ENCODE assay signal across 8 cellular contexts in the genomic region with DNA sequence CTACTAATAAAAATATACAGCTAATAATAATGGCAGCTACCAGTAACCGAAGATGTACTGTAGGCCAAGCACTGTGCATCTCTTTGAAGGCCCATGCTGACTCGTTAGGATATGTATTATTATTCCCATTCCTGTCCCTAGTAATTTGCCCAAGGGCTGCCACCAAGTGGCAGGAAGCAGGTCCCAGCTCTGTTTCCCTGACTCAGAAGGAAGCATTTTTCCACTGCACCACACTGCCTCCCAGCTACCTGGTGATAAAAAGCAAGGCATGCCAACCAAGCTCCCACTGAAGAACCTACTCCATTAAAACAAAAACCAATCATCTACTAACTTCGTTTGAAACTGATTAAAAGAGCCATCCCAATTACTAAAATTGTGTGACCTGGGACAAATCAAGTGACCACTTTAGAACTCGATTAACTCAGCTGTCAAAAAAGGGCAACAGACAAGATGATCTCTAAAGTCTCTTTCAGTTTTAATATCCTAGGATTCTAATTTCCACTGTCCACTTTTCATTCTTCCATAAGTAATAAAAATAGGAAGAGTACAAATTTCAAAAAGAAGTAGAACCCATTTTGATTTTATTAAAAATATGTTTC. TPM values are rescaled to one million over a fixed set of nuclear protein-coding genes. Genes with fewer than 3 reads are reported as not detected.
DNase-seq lines count a peak whose midpoint lies in the region; ATAC-seq and TF ChIP-seq lines count a peak whose summit lies in the region.

No MANE protein-coding gene starts in this region.

- H3K36me3 Mint-ChIP-seq in T-helper 2 cell treated with Interferon-gamma antibody and Interleukin-4, amounts not matched to agents 5 μg/mL and 100 μg/mL, for 36 hours (ENCODE audit: low read depth), result no peaks in the 10 kb centered on the region

- no peak for TF ChIP-seq POLR2A in breast epithelium (IDR thresholded peaks at IDR 0.05)

- no peak overlapping the region for H3K27ac ChIP-seq in AG04450 (ENCODE audit: low read depth, low read length)
- no peak overlapping the region for H3K27ac ChIP-seq in breast epithelium

- H3K36me3 ChIP-seq in HAP-1 (replicated peaks) (no peaks in the 10 kb centered on the region), breast epithelium (no peaks in the 10 kb centered on the region)

- CTCF ChIA-PET in AG04450 (lab: Charles Lee), result interaction anchor here (0.6 to 1.9 kb wide), 14 partner anchors 10 to 349 kb away, joined by 3 to 48 read pairs (median 4); a partner anchor contains a TSS

- no peak for ATAC-seq in GM19324 (IDR thresholded peaks at IDR 0.05; ENCODE audit: low FRiP score, unreplicated experiment)

- intact Hi-C loops in breast epithelium (cut with DNase I; ENCODE audit: low total_unique reads), result no loop called here

- H3K4me1 ChIP-seq in HAP-1 (peaks cover 2% of the 10 kb centered on the region), breast epithelium (no peaks in the 10 kb centered on the region)

- H3K4me3 ChIP-seq in AG04450 (ENCODE audit: low read depth, low read length), result no peak overlapping the region
- no peak overlapping the region for H3K4me3 ChIP-seq in HAP-1
- H3K4me3 ChIP-seq in breast epithelium, result no peak overlapping the region

- H3K9me3 ChIP-seq in AG04450 (ENCODE audit: control insufficient read depth, insufficient read depth, low read length) (no peaks in the 10 kb centered on the region), HAP-1 (no peaks in the 10 kb centered on the region), breast epithelium (no peaks in the 10 kb centered on the region)

- H3K27me3 Mint-ChIP-seq in T-helper 2 cell treated with Interferon-gamma antibody and Interleukin-4, amounts not matched to agents 5 μg/mL and 100 μg/mL, for 36 hours (ENCODE audit: low read depth), result peaks cover 18% of the 10 kb centered on the region

- no peaks in the 10 kb centered on the region for H3K9me3 Mint-ChIP-seq in T-helper 2 cell treated with Interferon-gamma antibody and Interleukin-4, amounts not matched to agents 5 μg/mL and 100 μg/mL, for 36 hours

- no peak overlapping the region for H3K4me3 Mint-ChIP-seq in T-helper 2 cell treated with Interferon-gamma antibody and Interleukin-4, amounts not matched to agents 5 μg/mL and 100 μg/mL, for 36 hours

- H3K4me1 Mint-ChIP-seq in T-helper 2 cell treated with Interferon-gamma antibody and Interleukin-4, amounts not matched to agents 5 μg/mL and 100 μg/mL, for 36 hours (ENCODE audit: low read depth), result no peaks in the 10 kb centered on the region

- H3K27ac Mint-ChIP-seq in T-helper 2 cell treated with Interferon-gamma antibody and Interleukin-4, amounts not matched to agents 5 μg/mL and 100 μg/mL, for 36 hours, result no peak overlapping the region

- H3K27me3 ChIP-seq in AG04450 (ENCODE audit: control insufficient read depth, insufficient read depth, low read length) (peaks cover 5% of the 10 kb centered on the region), HAP-1 (ENCODE audit: low read depth) (no peaks in the 10 kb centered on the region), breast epithelium (no peaks in the 10 kb centered on the region)

- POLR2A ChIA-PET in AG04450 (lab: Yijun Ruan, JAX), result no interaction called here

- DNase-seq in AG04450 (ENCODE audit: low read depth, low spot score), result no peak
- DNase-seq in HAP-1 (ENCODE audit: low spot score in 2 of 2), result peak; percentile 77 to 83
- peak; percentile 57 for DNase-seq in NCI-H510A treated with DMSO at 0.1 percent for 48 hours (lab: John Stamatoyannopoulos, UW)
- DNase-seq in breast epithelium (ENCODE audit: low spot score in 2 of 2), result peak; percentile 46 to 55
- peak; percentile 91 for DNase-seq in left kidney (ENCODE audit: low read depth, low spot score)
- no peak for DNase-seq in activated CD8-positive, alpha-beta memory T cell treated with anti-CD3 and anti-CD28 coated beads, Interleukin-2, amount 50 U/mL, for 48 hours
- DNase-seq in T-helper 2 cell treated with Interferon-gamma antibody and Interleukin-4, amounts not matched to agents 5 μg/mL and 100 μg/mL, for 36 hours (ENCODE audit: low spot score), result no peak

- in situ Hi-C loops in HAP-1 (cut with MboI; ENCODE audit: low sequenced_read_pairs), result loop anchor here (10.0 kb wide), 1 partner anchor 233 kb away; no protein-coding TSS in a partner anchor

- TF ChIP-seq CTCF in AG04450 (IDR thresholded peaks at IDR 0.05; ENCODE audit: low read depth, low read length) (peak; percentile 51), breast epithelium (IDR thresholded peaks at IDR 0.05) (peak in 2 of 3 donors; percentile 51 to 73)

RNA-seq across cellular contexts. Expression of a gene that starts 24.3 kb away (rescaled TPM):
- 17.6 and 24.1 TPM in 2 replicates for polyA plus RNA-seq in AG04450 (2011; rRNA removed)
- polyA minus RNA-seq in AG04450 (2011; rRNA and poly(A)+ RNA removed), result 12.7 and 16.3 TPM in 2 replicates
- 10 to 100 TPM; 11.0 to 26.2 (median 21.3) TPM for total RNA-seq in breast epithelium

Comparison
In these comparisons a context has a peak if more than half of its experiments do, and no peak if none do; other contexts are left out.
1. DNase-seq: peak in HAP-1 (2 of 2), NCI-H510A treated with DMSO at 0.1 percent for 48 hours (single experiment), breast epithelium (2 of 2) and left kidney (single experiment); none in AG04450 (single experiment), activated CD8-positive, alpha-beta memory T cell treated with anti-CD3 and anti-CD28 coated beads, Interleukin-2, amount 50 U/mL, for 48 hours (single experiment) and T-helper 2 cell treated with Interferon-gamma antibody and Interleukin-4, amounts not matched to agents 5 μg/mL and 100 μg/mL, for 36 hours (single experiment).